7 cellular contexts compared by ENCODE assay signal in the genomic region with DNA sequence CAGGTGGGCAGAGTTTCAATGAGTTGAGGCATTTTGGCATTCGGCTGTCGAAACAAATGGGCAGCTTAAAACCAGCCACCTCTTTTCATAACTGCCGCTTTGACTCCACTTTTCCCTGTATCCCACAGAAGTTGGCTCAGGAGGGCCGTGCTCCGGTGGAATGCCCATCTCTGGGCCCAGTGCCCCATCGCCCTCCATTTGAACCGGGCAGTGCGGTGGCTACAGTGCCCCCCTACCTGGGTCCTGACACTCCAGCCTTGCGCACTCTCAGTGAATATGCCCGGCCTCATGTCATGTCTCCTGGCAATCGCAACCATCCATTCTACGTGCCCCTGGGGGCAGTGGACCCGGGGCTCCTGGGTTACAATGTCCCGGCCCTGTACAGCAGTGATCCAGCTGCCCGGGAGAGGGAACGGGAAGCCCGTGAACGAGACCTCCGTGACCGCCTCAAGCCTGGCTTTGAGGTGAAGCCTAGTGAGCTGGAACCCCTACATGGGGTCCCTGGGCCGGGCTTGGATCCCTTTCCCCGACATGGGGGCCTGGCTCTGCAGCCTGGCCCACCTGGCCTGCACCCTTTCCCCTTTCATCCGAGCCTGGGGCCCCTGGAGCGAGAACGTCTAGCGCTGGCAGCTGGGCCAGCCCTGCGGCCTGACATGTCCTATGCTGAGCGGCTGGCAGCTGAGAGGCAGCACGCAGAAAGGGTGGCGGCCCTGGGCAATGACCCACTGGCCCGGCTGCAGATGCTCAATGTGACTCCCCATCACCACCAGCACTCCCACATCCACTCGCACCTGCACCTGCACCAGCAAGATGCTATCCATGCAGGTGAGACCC. TPM values are rescaled to one million over a fixed set of nuclear protein-coding genes. Genes with fewer than 3 reads are reported as not detected.
DNase-seq lines count a peak whose midpoint lies in the region; ATAC-seq, FAIRE-seq and TF ChIP-seq lines count a peak whose summit lies in the region.
"Had no signal": no experiment of that assay in that cellular context is flagged by ENCODE, and none has a peak within 500 bp of the region (broad histone marks: within the 10 kb centered on the region; RNA-seq: fewer than 3 reads in every experiment).

No MANE protein-coding gene starts in this region.

- no peak for TF ChIP-seq CTCF in GM06990 (IDR thresholded peaks at IDR 0.05; ENCODE audit: insufficient read depth, low read length, poor library complexity, severe bottlenecking)
- no peak for TF ChIP-seq CTCF in astrocyte (IDR thresholded peaks at IDR 0.05; ENCODE audit: insufficient read depth, low read depth, low read length)

- H3K4me2 ChIP-seq in astrocyte (ENCODE audit: low read length): peak overlapping the region; percentile 93

- H3K27ac ChIP-seq in astrocyte (ENCODE audit: low read depth, low read length): peak overlapping the region; percentile 31
- peak overlapping the region; percentile 92 for H3K27ac ChIP-seq in naive thymus-derived CD4-positive, alpha-beta T cell (ENCODE audit: low read depth, low read length)

- H3K79me2 ChIP-seq in astrocyte (ENCODE audit: insufficient read depth, low read length): peaks cover 23% of the 10 kb centered on the region

- no peaks in the 10 kb centered on the region for H3K27me3 Mint-ChIP-seq in astrocyte (ENCODE audit: low read depth, unreplicated experiment)
- H3K27me3 Mint-ChIP-seq in naive thymus-derived CD4-positive, alpha-beta T cell: no peaks in the 10 kb centered on the region

- H3K9ac ChIP-seq in astrocyte (ENCODE audit: low read length): peak overlapping the region; percentile 91

- H3K4me3 Mint-ChIP-seq in astrocyte (ENCODE audit: unreplicated experiment): peak overlapping the region; percentile 66
- H3K4me3 Mint-ChIP-seq in naive thymus-derived CD4-positive, alpha-beta T cell: peak overlapping the region in 7 of 10 donors; percentile 34 to 88 (median 86)

- DNase-seq in GM06990 (ENCODE audit: extremely low read depth, insufficient read length) (no peak), astrocyte (ENCODE audit: low read depth) (no peak), H54 (ENCODE audit: insufficient read length, low spot score) (no peak), NCI-H446 (lab: John Stamatoyannopoulos, UW) (no peak)
- DNase-seq in naive thymus-derived CD4-positive, alpha-beta T cell: no peak

- H3K27ac Mint-ChIP-seq in astrocyte (ENCODE audit: unreplicated experiment): peak overlapping the region; percentile 82
- H3K27ac Mint-ChIP-seq in naive thymus-derived CD4-positive, alpha-beta T cell: peak overlapping the region; percentile 91 to 99 (median 96)

- CTCF ChIA-PET in naive thymus-derived CD4-positive, alpha-beta T cell (lab: Charles Lee): interaction anchor here (0.5 to 5.1 kb wide), 18 partner anchors 8 to 444 kb away, joined by 3 to 47 read pairs (median 4); a partner anchor contains a TSS

- H3K4me3 ChIP-seq in GM06990 (replicated peaks; ENCODE audit: low read depth, low read length) (peak overlapping the region; percentile 90), astrocyte (ENCODE audit: insufficient read depth, low read depth, low read length) (no peak overlapping the region)
- no peak overlapping the region for H3K4me3 ChIP-seq in naive thymus-derived CD4-positive, alpha-beta T cell (ENCODE audit: low read length)

- peaks cover 18% of the 10 kb centered on the region for H3K36me3 Mint-ChIP-seq in astrocyte (ENCODE audit: low read depth, unreplicated experiment)
- peaks cover 0 to 21% (median 0%) of the 10 kb centered on the region in 5 donors for H3K36me3 Mint-ChIP-seq in naive thymus-derived CD4-positive, alpha-beta T cell

- FAIRE-seq in astrocyte (lab: Jason Lieb, UNC) (no peak), H54 (lab: Jason Lieb, UNC) (no peak)

- peaks cover 3% of the 10 kb centered on the region for H3K9me3 Mint-ChIP-seq in astrocyte (ENCODE audit: unreplicated experiment)
- H3K9me3 Mint-ChIP-seq in naive thymus-derived CD4-positive, alpha-beta T cell: peaks cover 0 to 2% (median 0%) of the 10 kb centered on the region in 11 donors

- peaks cover 14% of the 10 kb centered on the region for H3K36me3 ChIP-seq in GM06990 (ENCODE audit: control insufficient read depth, insufficient read depth, low read length)
- H3K36me3 ChIP-seq in astrocyte (ENCODE audit: insufficient read depth, low read length): peaks cover 24% of the 10 kb centered on the region
- peaks cover 0 to 8% (median 0%) of the 10 kb centered on the region in 3 experiments for H3K36me3 ChIP-seq in naive thymus-derived CD4-positive, alpha-beta T cell (ENCODE audit: control insufficient read depth in 2 of 3, insufficient read depth in 3 of 3, low read length in 3 of 3)

- no peaks in the 10 kb centered on the region for H3K9me3 ChIP-seq in astrocyte (ENCODE audit: insufficient read depth, low read depth, low read length)
- no peaks in the 10 kb centered on the region for H3K9me3 ChIP-seq in naive thymus-derived CD4-positive, alpha-beta T cell (ENCODE audit: control insufficient read depth in 2 of 3, low read length in 3 of 3)

- POLR2A ChIA-PET in naive thymus-derived CD4-positive, alpha-beta T cell (lab: Charles Lee): interaction anchor here (0.5 to 23.3 kb wide), 21 partner anchors 4 to 372 kb away, joined by 3 to 1270 read pairs (median 5); a partner anchor contains a TSS

- no peak for ATAC-seq in naive thymus-derived CD4-positive, alpha-beta T cell
- ATAC-seq in HG03520 (IDR thresholded peaks at IDR 0.05; ENCODE audit: unreplicated experiment): no peak

- H3K4me1 ChIP-seq in astrocyte (ENCODE audit: insufficient read depth, low read length): peaks cover 39% of the 10 kb centered on the region
- peaks cover 12 to 27% of the 10 kb centered on the region in 2 donors for H3K4me1 ChIP-seq in naive thymus-derived CD4-positive, alpha-beta T cell (ENCODE audit: control insufficient read depth in 2 of 2, insufficient read depth in 2 of 2, low read length in 2 of 2)

- intact Hi-C loops in naive thymus-derived CD4-positive, alpha-beta T cell (cut with micrococcal nuclease): loop anchor here (1.0 to 5.0 kb wide), 11 partner anchors 14 to 249 kb away; a partner anchor contains a TSS

- H3K27me3 ChIP-seq in GM06990 (replicated peaks; ENCODE audit: control insufficient read depth, insufficient read depth, low read length) (no peaks in the 10 kb centered on the region), astrocyte (ENCODE audit: insufficient read depth, low read length) (no peaks in the 10 kb centered on the region)
- no peaks in the 10 kb centered on the region for H3K27me3 ChIP-seq in naive thymus-derived CD4-positive, alpha-beta T cell (ENCODE audit: control insufficient read depth in 2 of 2, insufficient read depth in 2 of 2, low read length in 2 of 2)

- peaks cover 30% of the 10 kb centered on the region for H4K20me1 ChIP-seq in astrocyte (ENCODE audit: insufficient read depth, low read length)

- H3K4me1 Mint-ChIP-seq in astrocyte (ENCODE audit: low read depth, unreplicated experiment): peaks cover 24% of the 10 kb centered on the region
- peaks cover 37 to 67% (median 51%) of the 10 kb centered on the region in 7 donors for H3K4me1 Mint-ChIP-seq in naive thymus-derived CD4-positive, alpha-beta T cell

- no peak overlapping the region for H2AFZ ChIP-seq in astrocyte (ENCODE audit: low read depth, low read length)

- no peak for TF ChIP-seq POLR2A in H54 (IDR thresholded peaks at IDR 0.05; ENCODE audit: low read depth, low read length)

RNA-seq across cellular contexts. Expression of a gene that starts 5.0 kb away (rescaled TPM):
- not detected in 2 replicates for total RNA-seq in astrocyte
- not detected for total RNA-seq in naive thymus-derived CD4-positive, alpha-beta T cell
- not detected for polyA plus RNA-seq in naive thymus-derived CD4-positive, alpha-beta T cell
- total RNA-seq: dermis microvascular lymphatic vessel endothelial cell had no signal

RNA-seq across cellular contexts. Expression of a gene that starts 5.3 kb away (rescaled TPM):
- 117 and 123 TPM in 2 replicates for total RNA-seq in astrocyte
- total RNA-seq in naive thymus-derived CD4-positive, alpha-beta T cell: 100 to 1,000 TPM; 148 to 592 (median 362) TPM
- 100 to 1,000 TPM; 394 to 401 TPM for polyA plus RNA-seq in naive thymus-derived CD4-positive, alpha-beta T cell

RNA-seq across cellular contexts. Expression of a gene that starts 10.8 kb away (rescaled TPM):
- 94.9 and 97.8 TPM in 2 replicates for total RNA-seq in astrocyte
- 10 to 100 TPM; 29.5 to 42.2 (median 34.4) TPM for total RNA-seq in naive thymus-derived CD4-positive, alpha-beta T cell
- polyA plus RNA-seq in naive thymus-derived CD4-positive, alpha-beta T cell: 1 to 10 TPM in 1 of 2 donors, under 1 TPM in 1; 0.95 to 2.0 TPM

RNA-seq across cellular contexts. Expression of a gene that starts 12.6 kb away (rescaled TPM):
- total RNA-seq in astrocyte: 5.2 and 8.9 TPM in 2 replicates
- 100 to 1,000 TPM; 141 to 390 (median 242) TPM for total RNA-seq in naive thymus-derived CD4-positive, alpha-beta T cell
- 100 to 1,000 TPM; 210 to 387 TPM for polyA plus RNA-seq in naive thymus-derived CD4-positive, alpha-beta T cell

RNA-seq across cellular contexts. Expression of a gene that starts 24.2 kb away (rescaled TPM):
- 46.4 and 47.7 TPM in 2 replicates for total RNA-seq in astrocyte
- total RNA-seq in naive thymus-derived CD4-positive, alpha-beta T cell: 100 to 1,000 TPM in 3 of 5 experiments, 10 to 100 TPM in 2; 65.3 to 193 (median 178) TPM
- 10 to 100 TPM; 22.5 to 31.0 TPM for polyA plus RNA-seq in naive thymus-derived CD4-positive, alpha-beta T cell
